ENCODE assay signal across 1 cellular context in genomic region chr15:53836618-53837017, GRCh38.
TF ChIP-seq lines count a peak whose summit lies in the region.

No MANE protein-coding gene starts in this region.

TF ChIP-seq in WTC11, 78 proteins besides CTCF, POLR2A, EP300 and RAD21 (continued from another document):
- TF ChIP-seq E2F1 (CRISPR knock-in tag; IDR thresholded peaks at IDR 0.05) = no peak
